In the genomic region with DNA sequence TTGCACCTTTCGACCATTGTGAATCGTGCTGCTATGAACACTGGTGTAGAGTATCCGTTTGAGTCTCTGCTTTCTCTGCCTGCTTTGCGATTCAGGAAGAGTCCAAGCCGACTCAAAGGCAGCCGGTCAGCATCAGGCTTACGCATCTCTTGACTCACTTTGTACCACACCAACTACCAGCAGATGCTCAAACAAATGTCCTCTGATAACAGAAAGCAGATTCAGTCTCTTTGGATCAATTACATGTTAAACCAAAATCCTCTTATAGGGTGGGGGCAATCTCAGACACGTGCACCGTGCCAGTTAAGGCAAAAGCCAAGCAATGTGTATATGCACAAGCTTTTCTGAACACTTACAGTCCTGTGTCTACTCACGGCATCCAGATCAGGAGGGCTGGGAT, we compare ENCODE assay signal across 13 cellular contexts.
DNase-seq lines count a peak whose midpoint lies in the region; ATAC-seq and TF ChIP-seq lines count a peak whose summit lies in the region.
"Had no signal": no experiment of that assay in that cellular context is flagged by ENCODE, and none has a peak within 500 bp of the region (broad histone marks: within the 10 kb centered on the region; RNA-seq: fewer than 3 reads in every experiment).

No MANE protein-coding gene starts in this region.

- H3K36me3 Mint-ChIP-seq in Calu3 (ENCODE audit: insufficient read depth, unreplicated experiment), result no peaks in the 10 kb centered on the region

- H3K4me3 Mint-ChIP-seq in Calu3 (ENCODE audit: low read depth, unreplicated experiment), result no peak overlapping the region
- H3K4me3 Mint-ChIP-seq: central memory CD8-positive, alpha-beta T cell; nephron progenitor cell had no signal

- H3K4me1 Mint-ChIP-seq in Calu3 (ENCODE audit: low read depth, unreplicated experiment), result no peaks in the 10 kb centered on the region

- no peak overlapping the region for H3K27ac Mint-ChIP-seq in Calu3 (ENCODE audit: unreplicated experiment)

- BruUV-seq in Calu3 (replicated peaks; lab: Mats Ljungman, UMichigan), result no TSS peak

- DNase-seq in dermis blood vessel endothelial cell (peak; percentile 48), head of caudate nucleus (no peak), cerebellar cortex (ENCODE audit: low spot score) (no peak), Calu3 (no peak), mucosa of gallbladder (ENCODE audit: low spot score) (no peak)
- DNase-seq: activated CD4-positive, alpha-beta T cell treated with anti-CD3 and anti-CD28 coated beads for 48 hours; Caco-2; NCI-H1105 treated with DMSO at 0.1 percent for 48 hours; nephron progenitor cell had no signal

- H3K9me3 Mint-ChIP-seq in Calu3 (ENCODE audit: low read depth, unreplicated experiment), result no peaks in the 10 kb centered on the region
- H3K9me3 Mint-ChIP-seq: central memory CD8-positive, alpha-beta T cell; nephron progenitor cell had no signal

- intact Hi-C loops in head of caudate nucleus (cut with DNase I) (no loop called here), Calu3 (cut with micrococcal nuclease; ENCODE audit: unreplicated experiment) (no loop called here)

- peak; percentile 9 for ATAC-seq in GM18502 (IDR thresholded peaks at IDR 0.05; ENCODE audit: poor library complexity, unreplicated experiment)
- peak; percentile 16 for ATAC-seq in GM21381 (IDR thresholded peaks at IDR 0.05; ENCODE audit: unreplicated experiment)
- ATAC-seq in HG03196 (IDR thresholded peaks at IDR 0.05; ENCODE audit: unreplicated experiment), result peak; percentile 1

- no peak for TF ChIP-seq CTCF in Calu3 (IDR thresholded peaks at IDR 0.05; ENCODE audit: unreplicated experiment)

- H3K27me3 Mint-ChIP-seq in Calu3 (ENCODE audit: unreplicated experiment), result no peaks in the 10 kb centered on the region
- H3K27me3 Mint-ChIP-seq: central memory CD8-positive, alpha-beta T cell had no signal

- CTCF ChIA-PET in Calu3 (lab: Charles Lee), result no interaction called here
